Comparison of ENCODE assay signal across 1 cellular context in genomic region chr20:62876826-62877728, GRCh38.
TF ChIP-seq lines count a peak whose summit lies in the region.

No MANE protein-coding gene starts in this region.

TF ChIP-seq in HepG2, 621 proteins besides CTCF, POLR2A, EP300 and RAD21 (continued from another document and continues in another):
- TF ChIP-seq ZBTB7A (CRISPR knock-in tag; IDR thresholded peaks at IDR 0.05) (peak; percentile 71), FOXP1 (IDR thresholded peaks at IDR 0.05) (no peak), FOXP1 (CRISPR knock-in tag; IDR thresholded peaks at IDR 0.05) (no peak), ZNF180 (CRISPR knock-in tag; IDR thresholded peaks at IDR 0.05; ENCODE audit: borderline replicate concordance, low read depth) (no peak), ZNF432 (CRISPR knock-in tag; IDR thresholded peaks at IDR 0.05; ENCODE audit: borderline replicate concordance) (no peak), KDM4B (CRISPR knock-in tag; IDR thresholded peaks at IDR 0.05) (no peak), ZNF235 (CRISPR knock-in tag; IDR thresholded peaks at IDR 0.05; ENCODE audit: borderline replicate concordance) (no peak), MLLT10 (CRISPR knock-in tag; IDR thresholded peaks at IDR 0.05) (no peak), FOXM1 (CRISPR knock-in tag; IDR thresholded peaks at IDR 0.05) (no peak), ZNF101 (CRISPR knock-in tag; IDR thresholded peaks at IDR 0.05; ENCODE audit: borderline replicate concordance, low read depth) (no peak), ZNF737 (CRISPR knock-in tag; IDR thresholded peaks at IDR 0.05; ENCODE audit: borderline replicate concordance) (no peak), HBP1 (CRISPR knock-in tag; IDR thresholded peaks at IDR 0.05; ENCODE audit: low read depth) (no peak), KLF12 (CRISPR knock-in tag; IDR thresholded peaks at IDR 0.05; ENCODE audit: borderline replicate concordance) (no peak), ZNF724P (CRISPR knock-in tag; IDR thresholded peaks at IDR 0.05; ENCODE audit: borderline replicate concordance) (peak; percentile 39; the same call in 1 of the 2 replicates), ZNF34 (CRISPR knock-in tag; IDR thresholded peaks at IDR 0.05; ENCODE audit: borderline replicate concordance) (no peak), CC2D1A (CRISPR knock-in tag; IDR thresholded peaks at IDR 0.05) (no peak), MTF1 (CRISPR knock-in tag; IDR thresholded peaks at IDR 0.05) (no peak), ZNF562 (CRISPR knock-in tag; IDR thresholded peaks at IDR 0.05; ENCODE audit: borderline replicate concordance) (no peak), ZBTB20 (CRISPR knock-in tag; IDR thresholded peaks at IDR 0.05; ENCODE audit: borderline replicate concordance, low read depth) (peak; percentile 82; the same call in 1 of the 2 replicates), ZNF589 (CRISPR knock-in tag; conservative IDR thresholded peaks at IDR 0.05) (no peak), ZNF501 (CRISPR knock-in tag; IDR thresholded peaks at IDR 0.05) (0 out of 2 replicates have a peak, but pooled peaks have one; percentile 48), PRMT3 (CRISPR knock-in tag; IDR thresholded peaks at IDR 0.05; ENCODE audit: borderline replicate concordance, low read depth) (no peak), ZNF251 (CRISPR knock-in tag; IDR thresholded peaks at IDR 0.05) (no peak), ZFP41 (CRISPR knock-in tag; IDR thresholded peaks at IDR 0.05; ENCODE audit: borderline replicate concordance) (no peak), DZIP1 (CRISPR knock-in tag; IDR thresholded peaks at IDR 0.05) (no peak), ZNF768 (CRISPR knock-in tag; IDR thresholded peaks at IDR 0.05) (peak; percentile 40; the same call in 1 of the 2 replicates), SKIL (CRISPR knock-in tag; IDR thresholded peaks at IDR 0.05; ENCODE audit: borderline replicate concordance) (no peak), MTA3 (CRISPR knock-in tag; IDR thresholded peaks at IDR 0.05) (no peak), ZNF350 (CRISPR knock-in tag; IDR thresholded peaks at IDR 0.05; ENCODE audit: borderline replicate concordance, low read depth) (peak; percentile 9; the same call in 1 of the 2 replicates), CREM (IDR thresholded peaks at IDR 0.05) (no peak), CREM (CRISPR knock-in tag; IDR thresholded peaks at IDR 0.05) (no peak), ZNF280D (CRISPR knock-in tag; IDR thresholded peaks at IDR 0.05) (peak; percentile 65), CREB3 (CRISPR knock-in tag; IDR thresholded peaks at IDR 0.05) (no peak), NR2C2 (CRISPR knock-in tag; IDR thresholded peaks at IDR 0.05; ENCODE audit: borderline replicate concordance) (no peak), ZKSCAN8 (CRISPR knock-in tag; IDR thresholded peaks at IDR 0.05; ENCODE audit: borderline replicate concordance) (no peak), ZIK1 (CRISPR knock-in tag; IDR thresholded peaks at IDR 0.05; ENCODE audit: borderline replicate concordance, low read depth) (peak; percentile 72; the same call in 1 of the 2 replicates), AHDC1 (CRISPR knock-in tag; IDR thresholded peaks at IDR 0.05; ENCODE audit: borderline replicate concordance) (no peak), ZNF879 (CRISPR knock-in tag; IDR thresholded peaks at IDR 0.05) (no peak), HNRNPL (IDR thresholded peaks at IDR 0.05; ENCODE audit: low read depth, low read length) (peak; percentile 63; the same call in 1 of the 2 replicates), THAP9 (CRISPR knock-in tag; IDR thresholded peaks at IDR 0.05; ENCODE audit: borderline replicate concordance) (peak; percentile 75; the same call in 1 of the 2 replicates)
